24 cellular contexts compared by ENCODE assay signal in genomic region chr10:119361037-119361436, GRCh38.
"Had no signal": no experiment of that assay in that cellular context is flagged by ENCODE, and none has a peak within 500 bp of the region (broad histone marks: within the 10 kb centered on the region; RNA-seq: fewer than 3 reads in every experiment).

No MANE protein-coding gene starts in this region.

- DNase-seq: activated B cell treated with CpG ODN at 0.5 μM for 24 hours; activated CD8-positive, alpha-beta memory T cell treated with anti-CD3 and anti-CD28 coated beads for 24 hours; activated CD8-positive, alpha-beta memory T cell treated with anti-CD3 and anti-CD28 coated beads, Interleukin-2, amount 50 U/mL, for 4 hours; activated naive CD4-positive, alpha-beta T cell; colonic mucosa; dorsolateral prefrontal cortex; effector memory CD8-positive, alpha-beta T cell; left lung; sigmoid colon; stimulated activated CD4-positive, alpha-beta T cell treated with anti-CD3 and anti-CD28 coated beads, Interleukin-4, amount 100 ng/mL, for 24 hours; stimulated activated naive CD4-positive, alpha-beta T cell treated with Interleukin-2 at 50 U/mL for 16 hours; SW 1271; T-helper 17 cell had no signal

- FAIRE-seq: astrocyte, frontal cortex had no signal

- H3K27ac Mint-ChIP-seq: activated B cell treated with CpG ODN at 0.5 μM for 24 hours; activated CD4-positive, alpha-beta T cell treated with anti-CD3 and anti-CD28 coated beads for 36 hours; activated naive CD8-positive, alpha-beta T cell; activated T-cell treated with anti-CD3 and anti-CD28 coated beads, Interleukin-2, amount 50 U/mL, for 24 hours; activated T-helper 17 cell treated with anti-CD3 and anti-CD28 coated beads, Interleukin-2, amount 50 U/mL, for 72 hours; T-helper 17 cell had no signal

- H2AFZ ChIP-seq: parathyroid adenoma had no signal

- H3K4me1 ChIP-seq: colonic mucosa had no signal

- ATAC-seq: left lung had no signal

- H3K9ac ChIP-seq: parathyroid adenoma had no signal

- H3K4me3 ChIP-seq: adrenal gland, colonic mucosa, dorsolateral prefrontal cortex, esophagus muscularis mucosa, left lung, sigmoid colon had no signal

- H3K9me3 ChIP-seq: colonic mucosa had no signal

- H3K27ac ChIP-seq: colonic mucosa, dorsolateral prefrontal cortex, left lung, parathyroid adenoma had no signal

- H3K27me3 ChIP-seq: adrenal gland, colonic mucosa, dorsolateral prefrontal cortex, esophagus muscularis mucosa, left lung, sigmoid colon had no signal

- H3K36me3 ChIP-seq: adrenal gland, colonic mucosa, left lung, sigmoid colon had no signal

- H3K27me3 Mint-ChIP-seq: activated B cell treated with CpG ODN at 0.5 μM for 24 hours; activated CD4-positive, alpha-beta T cell treated with anti-CD3 and anti-CD28 coated beads for 36 hours; activated naive CD8-positive, alpha-beta T cell; activated T-cell treated with anti-CD3 and anti-CD28 coated beads, Interleukin-2, amount 50 U/mL, for 24 hours; activated T-helper 17 cell treated with anti-CD3 and anti-CD28 coated beads, Interleukin-2, amount 50 U/mL, for 72 hours; central memory CD8-positive, alpha-beta T cell; effector memory CD8-positive, alpha-beta T cell; natural killer cell treated with Interleukin-12 subunit alpha and Interleukin-12 subunit beta and Interleukin-15 and Interleukin-18, amount 100 ng/mL, for 72 hours; T-helper 17 cell had no signal

- H3K4me3 Mint-ChIP-seq: activated B cell treated with CpG ODN at 0.5 μM for 24 hours; activated CD4-positive, alpha-beta T cell treated with anti-CD3 and anti-CD28 coated beads for 36 hours; activated naive CD8-positive, alpha-beta T cell; activated T-cell treated with anti-CD3 and anti-CD28 coated beads, Interleukin-2, amount 50 U/mL, for 24 hours; activated T-helper 17 cell treated with anti-CD3 and anti-CD28 coated beads, Interleukin-2, amount 50 U/mL, for 72 hours; central memory CD8-positive, alpha-beta T cell; effector memory CD8-positive, alpha-beta T cell; natural killer cell treated with Interleukin-12 subunit alpha and Interleukin-12 subunit beta and Interleukin-15 and Interleukin-18, amount 100 ng/mL, for 72 hours; T-helper 17 cell had no signal
